Comparison of ENCODE assay signal across 1 cellular context in the genomic region with DNA sequence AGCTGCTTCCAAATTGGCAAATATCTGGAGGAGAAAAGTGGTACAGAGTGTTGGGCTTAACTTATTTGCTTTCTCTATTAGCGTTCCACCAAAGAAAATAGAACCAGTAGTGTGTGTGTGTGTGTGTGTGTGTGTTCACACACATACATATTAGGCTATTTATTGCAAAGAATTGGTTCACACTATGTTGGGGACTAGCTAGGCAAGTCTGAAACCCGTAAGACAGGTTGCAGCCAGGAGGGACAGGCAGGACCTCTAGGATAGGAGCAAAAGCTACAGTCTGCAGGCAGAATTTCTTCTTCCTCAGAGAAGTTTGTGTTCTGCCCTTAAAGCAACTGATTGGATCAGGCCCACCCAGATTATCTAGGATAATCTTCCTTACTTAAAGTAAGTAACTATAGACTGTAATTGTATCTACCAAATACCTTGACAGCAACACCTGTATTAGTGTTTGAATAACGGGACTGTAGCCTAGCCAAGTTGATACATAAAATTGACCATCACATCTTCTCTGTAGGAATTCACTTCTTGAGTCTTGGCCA.
TF ChIP-seq lines count a peak whose summit lies in the region.

No MANE protein-coding gene starts in this region.

TF ChIP-seq in K562, 482 proteins besides CTCF, POLR2A, EP300 and RAD21:
- no peak for TF ChIP-seq TBL1XR1 (IDR thresholded peaks at IDR 0.05; ENCODE audit: low read length in 2 of 2)
- TF ChIP-seq, protein P1, sequence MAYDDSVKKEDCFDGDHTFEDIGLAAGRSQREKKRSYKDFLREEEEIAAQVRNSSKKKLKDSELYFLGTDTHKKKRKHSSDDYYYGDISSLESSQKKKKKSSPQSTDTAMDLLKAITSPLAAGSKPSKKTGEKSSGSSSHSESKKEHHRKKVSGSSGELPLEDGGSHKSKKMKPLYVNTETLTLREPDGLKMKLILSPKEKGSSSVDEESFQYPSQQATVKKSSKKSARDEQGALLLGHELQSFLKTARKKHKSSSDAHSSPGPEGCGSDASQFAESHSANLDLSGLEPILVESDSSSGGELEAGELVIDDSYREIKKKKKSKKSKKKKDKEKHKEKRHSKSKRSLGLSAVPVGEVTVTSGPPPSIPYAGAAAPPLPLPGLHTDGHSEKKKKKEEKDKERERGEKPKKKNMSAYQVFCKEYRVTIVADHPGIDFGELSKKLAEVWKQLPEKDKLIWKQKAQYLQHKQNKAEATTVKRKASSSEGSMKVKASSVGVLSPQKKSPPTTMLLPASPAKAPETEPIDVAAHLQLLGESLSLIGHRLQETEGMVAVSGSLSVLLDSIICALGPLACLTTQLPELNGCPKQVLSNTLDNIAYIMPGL (CRISPR knock-in tag; IDR thresholded peaks at IDR 0.05) = no peak
- TF ChIP-seq CBFB (CRISPR knock-in tag; IDR thresholded peaks at IDR 0.05) = no peak
- no peak for TF ChIP-seq ZNF668 (CRISPR knock-in tag; IDR thresholded peaks at IDR 0.05)
- no peak for TF ChIP-seq KDM5B (IDR thresholded peaks at IDR 0.05; ENCODE audit: insufficient replicate concordance, low read depth, low read length)
- no peak for TF ChIP-seq PCBP2 (IDR thresholded peaks at IDR 0.05; ENCODE audit: low read depth, low read length, poor library complexity, severe bottlenecking)
- TF ChIP-seq, protein P2, sequence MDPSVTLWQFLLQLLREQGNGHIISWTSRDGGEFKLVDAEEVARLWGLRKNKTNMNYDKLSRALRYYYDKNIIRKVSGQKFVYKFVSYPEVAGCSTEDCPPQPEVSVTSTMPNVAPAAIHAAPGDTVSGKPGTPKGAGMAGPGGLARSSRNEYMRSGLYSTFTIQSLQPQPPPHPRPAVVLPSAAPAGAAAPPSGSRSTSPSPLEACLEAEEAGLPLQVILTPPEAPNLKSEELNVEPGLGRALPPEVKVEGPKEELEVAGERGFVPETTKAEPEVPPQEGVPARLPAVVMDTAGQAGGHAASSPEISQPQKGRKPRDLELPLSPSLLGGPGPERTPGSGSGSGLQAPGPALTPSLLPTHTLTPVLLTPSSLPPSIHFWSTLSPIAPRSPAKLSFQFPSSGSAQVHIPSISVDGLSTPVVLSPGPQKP (CRISPR knock-in tag; IDR thresholded peaks at IDR 0.05) = no peak
- peak; percentile 88 for TF ChIP-seq ZNF134 (CRISPR knock-in tag; conservative IDR thresholded peaks at IDR 0.05)
- no peak for TF ChIP-seq ZNF583 (CRISPR knock-in tag; IDR thresholded peaks at IDR 0.05)
